In the genomic region with DNA sequence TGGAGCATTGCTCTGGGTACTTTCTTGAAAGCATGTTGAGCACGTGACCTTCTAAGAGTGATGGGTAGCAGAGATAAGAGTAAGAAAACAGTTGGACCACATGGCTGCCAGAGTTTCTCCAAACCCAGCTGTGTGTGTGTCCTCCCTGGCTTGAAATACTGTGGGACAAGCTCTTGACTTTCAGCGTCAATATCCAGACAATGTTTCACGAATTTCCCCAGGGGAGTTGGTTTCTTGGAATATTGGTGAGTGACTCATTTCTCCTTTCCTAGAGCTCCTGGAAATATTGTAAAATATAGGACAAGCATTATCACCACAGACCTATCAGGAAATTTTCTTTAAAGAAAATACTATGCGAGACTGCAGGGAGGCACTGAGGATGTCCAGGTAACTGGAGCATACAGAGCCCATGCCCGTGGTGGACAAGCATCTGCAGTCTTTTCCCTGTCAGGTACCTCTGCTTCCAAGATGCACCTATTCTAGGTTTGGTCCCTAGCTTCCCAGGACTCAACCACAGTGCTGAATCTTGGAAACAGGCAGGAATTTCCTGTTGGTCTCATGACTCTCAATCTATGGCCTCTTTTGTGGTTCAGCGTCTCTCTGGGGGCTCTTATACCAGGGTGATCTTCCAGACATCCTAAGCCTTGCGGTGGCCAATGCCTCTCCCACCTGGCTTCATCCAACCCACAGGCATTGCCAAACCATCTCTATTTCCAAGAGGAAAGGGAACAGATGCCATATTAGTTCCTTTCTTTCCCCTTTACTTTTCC, we compare ENCODE assay signal across 1 cellular context.
TF ChIP-seq lines count a peak whose summit lies in the region.

No MANE protein-coding gene starts in this region.

TF ChIP-seq in endothelial cell of umbilical vein, 7 proteins besides CTCF, POLR2A, EP300 and RAD21:
- TF ChIP-seq EZH2 (IDR thresholded peaks at IDR 0.05; ENCODE audit: borderline replicate concordance, low read depth, low read length, severe bottlenecking) (no peak), FOS (IDR thresholded peaks at IDR 0.05; ENCODE audit: borderline replicate concordance, insufficient read depth, low read length) (no peak), MYC (IDR thresholded peaks at IDR 0.05; ENCODE audit: low read depth, low read length) (no peak), GATA2 (IDR thresholded peaks at IDR 0.05; ENCODE audit: insufficient read depth, insufficient read length, low read depth, low read length) (no peak), JUN (IDR thresholded peaks at IDR 0.05; ENCODE audit: borderline replicate concordance, insufficient read depth, insufficient read length, low read depth) (no peak), POLR2AphosphoS5 (IDR thresholded peaks at IDR 0.05; ENCODE audit: insufficient read depth, low read depth, low read length) (no peak)
- TF ChIP-seq, protein P1, sequence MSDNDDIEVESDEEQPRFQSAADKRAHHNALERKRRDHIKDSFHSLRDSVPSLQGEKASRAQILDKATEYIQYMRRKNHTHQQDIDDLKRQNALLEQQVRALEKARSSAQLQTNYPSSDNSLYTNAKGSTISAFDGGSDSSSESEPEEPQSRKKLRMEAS (IDR thresholded peaks at IDR 0.05; ENCODE audit: insufficient read depth, insufficient read length), result no peak
